ENCODE assay signal across 8 cellular contexts in genomic region chr2:201451330-201452057, GRCh38. TPM values are rescaled to one million over a fixed set of nuclear protein-coding genes. Genes with fewer than 3 reads are reported as not detected.
DNase-seq lines count a peak whose midpoint lies in the region; ATAC-seq, FAIRE-seq and TF ChIP-seq lines count a peak whose summit lies in the region.

A gene with protein sequence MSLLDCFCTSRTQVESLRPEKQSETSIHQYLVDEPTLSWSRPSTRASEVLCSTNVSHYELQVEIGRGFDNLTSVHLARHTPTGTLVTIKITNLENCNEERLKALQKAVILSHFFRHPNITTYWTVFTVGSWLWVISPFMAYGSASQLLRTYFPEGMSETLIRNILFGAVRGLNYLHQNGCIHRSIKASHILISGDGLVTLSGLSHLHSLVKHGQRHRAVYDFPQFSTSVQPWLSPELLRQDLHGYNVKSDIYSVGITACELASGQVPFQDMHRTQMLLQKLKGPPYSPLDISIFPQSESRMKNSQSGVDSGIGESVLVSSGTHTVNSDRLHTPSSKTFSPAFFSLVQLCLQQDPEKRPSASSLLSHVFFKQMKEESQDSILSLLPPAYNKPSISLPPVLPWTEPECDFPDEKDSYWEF (plus strand): TSS chr2:201451740. CDS start chr2:201454841, 3,101 bp downstream.
A gene with protein sequence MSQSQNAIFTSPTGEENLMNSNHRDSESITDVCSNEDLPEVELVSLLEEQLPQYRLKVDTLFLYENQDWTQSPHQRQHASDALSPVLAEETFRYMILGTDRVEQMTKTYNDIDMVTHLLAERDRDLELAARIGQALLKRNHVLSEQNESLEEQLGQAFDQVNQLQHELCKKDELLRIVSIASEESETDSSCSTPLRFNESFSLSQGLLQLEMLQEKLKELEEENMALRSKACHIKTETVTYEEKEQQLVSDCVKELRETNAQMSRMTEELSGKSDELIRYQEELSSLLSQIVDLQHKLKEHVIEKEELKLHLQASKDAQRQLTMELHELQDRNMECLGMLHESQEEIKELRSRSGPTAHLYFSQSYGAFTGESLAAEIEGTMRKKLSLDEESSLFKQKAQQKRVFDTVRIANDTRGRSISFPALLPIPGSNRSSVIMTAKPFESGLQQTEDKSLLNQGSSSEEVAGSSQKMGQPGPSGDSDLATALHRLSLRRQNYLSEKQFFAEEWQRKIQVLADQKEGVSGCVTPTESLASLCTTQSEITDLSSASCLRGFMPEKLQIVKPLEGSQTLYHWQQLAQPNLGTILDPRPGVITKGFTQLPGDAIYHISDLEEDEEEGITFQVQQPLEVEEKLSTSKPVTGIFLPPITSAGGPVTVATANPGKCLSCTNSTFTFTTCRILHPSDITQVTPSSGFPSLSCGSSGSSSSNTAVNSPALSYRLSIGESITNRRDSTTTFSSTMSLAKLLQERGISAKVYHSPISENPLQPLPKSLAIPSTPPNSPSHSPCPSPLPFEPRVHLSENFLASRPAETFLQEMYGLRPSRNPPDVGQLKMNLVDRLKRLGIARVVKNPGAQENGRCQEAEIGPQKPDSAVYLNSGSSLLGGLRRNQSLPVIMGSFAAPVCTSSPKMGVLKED (minus strand): TSS chr2:201451458. CDS start chr2:201420507, 30,951 bp downstream.

- H3K9me2 ChIP-seq in OCI-LY1 (ENCODE audit: low read depth, low read length): no peaks in the 10 kb centered on the region

- under 1% methylated on average over 75 of the region's 75 CpGs for WGBS in HUES64

- H3K4me1 Mint-ChIP-seq in mesothelial cell of epicardium: peaks cover 29% of the 10 kb centered on the region

- H4K20me1 ChIP-seq in OCI-LY1 (ENCODE audit: insufficient read depth, low read length): no peaks in the 10 kb centered on the region

- DNase-seq in DMS 273 (lab: John Stamatoyannopoulos, UW; ENCODE audit: unreplicated experiment) (peak; percentile 97), mesothelial cell of epicardium (ENCODE audit: low spot score in 2 of 2, unreplicated experiment in 2 of 2) (peak; percentile 80 to 89)
- DNase-seq in activated CD8-positive, alpha-beta memory T cell treated with anti-CD3 and anti-CD28 coated beads, Interleukin-2, amount 50 U/mL, for 4 hours: peak; percentile 95
- DNase-seq in stimulated activated CD8-positive, alpha-beta memory T cell treated with anti-CD3 and anti-CD28 coated beads, Interleukin-15, amount 100 ng/mL, for 48 hours (ENCODE audit: low read depth in 2 of 2): peak; percentile 94 to 96

- peak; percentile 96 for ATAC-seq in GM21447 (IDR thresholded peaks at IDR 0.05; ENCODE audit: unreplicated experiment)

- no peaks in the 10 kb centered on the region for H3K27me3 ChIP-seq in HUES64 (ENCODE audit: insufficient read depth, low read length)
- no peaks in the 10 kb centered on the region for H3K27me3 ChIP-seq in OCI-LY1 (ENCODE audit: insufficient read depth, low read length)

- H2AFZ ChIP-seq in OCI-LY1 (ENCODE audit: low read length): peak within 1 kb of the TSS; percentile 90

- H3K27ac ChIP-seq in HUES64 (ENCODE audit: low read depth, low read length): peak within 1 kb of the TSS; percentile 76
- H3K27ac ChIP-seq in OCI-LY1 (ENCODE audit: low read depth, low read length, poor library complexity, severe bottlenecking): peak within 1 kb of the TSS; percentile 14

- H3K9me3 ChIP-seq in HUES64 (ENCODE audit: insufficient read depth, low read depth, low read length): no peaks in the 10 kb centered on the region
- no peaks in the 10 kb centered on the region for H3K9me3 ChIP-seq in OCI-LY1 (ENCODE audit: low read length)

- peak within 1 kb of the TSS; percentile 83 for H3K4me2 ChIP-seq in OCI-LY1 (ENCODE audit: low read length)

- H3K9ac ChIP-seq in HUES64 (ENCODE audit: low read depth, low read length) (peak within 1 kb of the TSS; percentile 80), OCI-LY1 (ENCODE audit: low read length) (peak within 1 kb of the TSS; percentile 97)

- H3K9me3 Mint-ChIP-seq in mesothelial cell of epicardium: no peaks in the 10 kb centered on the region

- H3K79me2 ChIP-seq in OCI-LY1 (ENCODE audit: insufficient read depth, low read length): no peaks in the 10 kb centered on the region; the same call in 1 of the 2 replicates

- no peaks in the 10 kb centered on the region for H3K27me3 Mint-ChIP-seq in mesothelial cell of epicardium (ENCODE audit: low read depth)

- H3K36me3 Mint-ChIP-seq in mesothelial cell of epicardium: peaks cover 2% of the 10 kb centered on the region

- peak within 1 kb of the TSS; percentile 96 for H3K27ac Mint-ChIP-seq in mesothelial cell of epicardium

- H3K4me3 ChIP-seq in HUES64 (ENCODE audit: low read length) (peak within 1 kb of the TSS; percentile 99), OCI-LY1 (ENCODE audit: low read depth, low read length, poor library complexity, severe bottlenecking) (peak within 1 kb of the TSS; percentile 100)

- no peaks in the 10 kb centered on the region for H3F3A ChIP-seq in OCI-LY1 (ENCODE audit: insufficient read depth, low read length)

- H3K36me3 ChIP-seq in HUES64 (ENCODE audit: insufficient read depth, low read length) (0 out of 2 replicates have a peak, but pooled peaks cover 4% of the 10 kb centered on the region), OCI-LY1 (ENCODE audit: insufficient read depth, low read length) (no peaks in the 10 kb centered on the region)

- peak within 1 kb of the TSS; percentile 95 for H3K4me3 Mint-ChIP-seq in mesothelial cell of epicardium

- FAIRE-seq in endometrium (lab: Jason Lieb, UNC): peak; percentile 29

- TF ChIP-seq CTCF in OCI-LY1 (IDR thresholded peaks at IDR 0.05; ENCODE audit: low read length) (no peak), mesothelial cell of epicardium (IDR thresholded peaks at IDR 0.05; ENCODE audit: unreplicated experiment) (peak; percentile 25)

- peaks cover 5% of the 10 kb centered on the region; the same call in 1 of the 2 replicates for H3K4me1 ChIP-seq in HUES64 (ENCODE audit: insufficient read depth, low read length)
- H3K4me1 ChIP-seq in OCI-LY1 (ENCODE audit: insufficient read depth, low read length, severe bottlenecking): peaks cover 12% of the 10 kb centered on the region

RNA-seq across cellular contexts. Expression of the first gene that starts in this region (rescaled TPM):
- polyA plus RNA-seq in HUES64 (2013, experiment 1 of 2): 31.7 TPM
- 34.2 TPM for polyA plus RNA-seq in HUES64 (2013, experiment 2 of 2)
- 38.7 to 44.4 TPM (median 42.5 TPM) in 3 replicates for total RNA-seq in mesothelial cell of epicardium

RNA-seq across cellular contexts. Expression of the second gene that starts in this region (rescaled TPM):
- 9.4 TPM for polyA plus RNA-seq in HUES64 (2013, experiment 1 of 2)
- polyA plus RNA-seq in HUES64 (2013, experiment 2 of 2): 9.4 TPM
- 18.9 to 21.5 TPM (median 19.9 TPM) in 3 replicates for total RNA-seq in mesothelial cell of epicardium

Comparison
In these comparisons a context has a peak if more than half of its experiments do, and no peak if none do; other contexts are left out.
1. Peak in every context shown above with its lines: DNase-seq, ATAC-seq, H3K4me3 ChIP-seq and H3K27ac ChIP-seq.